Comparison of ENCODE assay signal across 30 cellular contexts in the genomic region with DNA sequence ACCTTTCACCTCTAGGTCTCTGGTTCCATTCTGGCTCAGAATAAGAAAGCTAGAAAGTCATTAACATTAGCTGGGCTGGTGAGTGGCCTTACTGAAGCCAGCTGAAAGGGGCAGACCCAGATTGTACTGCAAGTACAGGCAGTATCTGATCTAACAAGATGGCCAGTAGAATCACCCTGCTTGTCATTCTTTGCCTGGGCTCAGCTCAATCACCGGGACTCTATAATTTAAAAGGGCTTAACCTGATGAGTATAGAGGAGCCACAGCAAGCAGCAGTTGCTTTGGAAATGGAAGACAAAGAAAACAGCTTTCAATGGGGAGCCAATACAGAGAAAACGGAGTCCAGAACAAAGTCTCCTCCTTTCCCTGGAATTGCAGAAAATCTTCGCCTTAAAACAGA. TPM values are rescaled to one million over a fixed set of nuclear protein-coding genes. Genes with fewer than 3 reads are reported as not detected.
"Had no signal": no experiment of that assay in that cellular context is flagged by ENCODE, and none has a peak within 500 bp of the region (broad histone marks: within the 10 kb centered on the region; RNA-seq: fewer than 3 reads in every experiment).

No MANE protein-coding gene starts in this region.

- DNase-seq: activated CD4-positive, alpha-beta T cell treated with anti-CD3 and anti-CD28 coated beads, Interleukin-2, amount 10 ng/mL, durations not matched to agents 24 days and 14 days; activated CD4-positive, alpha-beta T cell treated with anti-CD3 and anti-CD28 coated beads, Interleukin-2, amount 50 U/mL, for 48 hours; activated CD8-positive, alpha-beta T cell treated with anti-CD3 and anti-CD28 coated beads, Interleukin-2, amount 10 ng/mL, durations not matched to agents 7 days and 5 days; activated gamma-delta T cell; activated naive CD4-positive, alpha-beta T cell treated with anti-CD3 and anti-CD28 coated beads for 36 hours; activated T-cell treated with anti-CD3 and anti-CD28 coated beads, Interleukin-2, amount 50 U/mL, for 24 hours; adrenal gland; caudate nucleus; Kasumi-1; KG1; MG63; NCI-H1048; NCI-H1105 treated with DMSO at 0.1 percent for 48 hours; NCI-H1436; NCI-H1694; NCI-H1930; NCI-H2081 treated with DMSO at 0.1 percent for 48 hours; NCI-H510A; NCI-H526; NCI-H774; SHP77; SJCRH30; T1000; WERI-Rb-1 had no signal

- H3K27me3 ChIP-seq: MG63, SJCRH30 had no signal

- H3K4me1 ChIP-seq: adrenal gland, SJCRH30 had no signal

- ATAC-seq: activated CD8-positive, alpha-beta T cell treated with anti-CD3 and anti-CD28 coated beads, Interleukin-2, amount 10 ng/mL, durations not matched to agents 7 days and 5 days; activated naive CD4-positive, alpha-beta T cell treated with anti-CD3 and anti-CD28 coated beads, Interleukin-2, amount 50 U/mL, for 72 hours; Panc1 had no signal

- FAIRE-seq: bronchial epithelial cell had no signal

- H3K4me3 ChIP-seq: adrenal gland, MG63, SJCRH30, SK-N-MC had no signal

- H3K27ac ChIP-seq: adrenal gland, SJCRH30, SK-N-MC, WERI-Rb-1 had no signal

- H3K9me3 ChIP-seq: adrenal gland, MG63, SJCRH30 had no signal

- H3K36me3 ChIP-seq: adrenal gland, MG63, SJCRH30, WERI-Rb-1 had no signal

RNA-seq across cellular contexts. Expression of gene CDH8, which starts 13.6 kb away (rescaled TPM):
- total RNA-seq: activated CD8-positive, alpha-beta T cell treated with anti-CD3 and anti-CD28 coated beads, Interleukin-2, amount 10 ng/mL, durations not matched to agents 7 days and 5 days; activated naive CD4-positive, alpha-beta T cell treated with anti-CD3 and anti-CD28 coated beads for 36 hours; activated naive CD4-positive, alpha-beta T cell treated with anti-CD3 and anti-CD28 coated beads, Interleukin-2, amount 50 U/mL, for 72 hours; activated T-helper 2 cell treated with anti-CD3 and anti-CD28 coated beads, Interferon-gamma antibody, Interleukin-2, Interleukin-4, amounts not matched to agents 10 μg/mL and 5 μg/mL and 100 μg/mL, durations not matched to agents 14 hours and 24 hours and 36 hours; adrenal gland; SJCRH30; T-helper 1 cell treated with Interleukin-12 subunit alpha and Interleukin-12 subunit beta and Interleukin-4 antibody, amounts not matched to agents 30 ng/mL and 1 ng/mL, for 36 hours had no signal
